Comparison of ENCODE assay signal across 8 cellular contexts in genomic region chr17:29124135-29124930, GRCh38. TPM values are rescaled to one million over a fixed set of nuclear protein-coding genes. Genes with fewer than 3 reads are reported as not detected.
DNase-seq lines count a peak whose midpoint lies in the region; ATAC-seq and TF ChIP-seq lines count a peak whose summit lies in the region.

No MANE protein-coding gene starts in this region.

- peak; percentile 22 for DNase-seq in DMS53 treated with DMSO at 0.1 percent for 48 hours (lab: John Stamatoyannopoulos, UW; ENCODE audit: unreplicated experiment)
- DNase-seq in HEK293T (ENCODE audit: extremely low spot score) = peak; percentile 62
- peak; percentile 52 for DNase-seq in NCI-H2227 treated with DMSO at 0.1 percent for 48 hours (lab: John Stamatoyannopoulos, UW)
- no peak for DNase-seq in activated B cell treated with CpG ODN at 0.5 μM for 24 hours
- peak; percentile 86 for DNase-seq in fibroblast of pulmonary artery (ENCODE audit: low read depth)
- DNase-seq in neural crest cell (ENCODE audit: low read depth, low spot score) = peak; percentile 39

- ATAC-seq in activated B cell treated with CpG ODN at 0.5 μM for 24 hours (ENCODE audit: low read depth) (peak; percentile 90), GM21367 (IDR thresholded peaks at IDR 0.05; ENCODE audit: unreplicated experiment) (no peak), GM21737 (IDR thresholded peaks at IDR 0.05; ENCODE audit: unreplicated experiment) (no peak)

- H3K4me3 Mint-ChIP-seq in activated B cell treated with CpG ODN at 0.5 μM for 24 hours (no peak overlapping the region), neural crest cell (no peak overlapping the region)

- no peak overlapping the region for H3K4me3 ChIP-seq in fibroblast of pulmonary artery (replicated peaks; ENCODE audit: low read depth, low read length)

- H3K27ac Mint-ChIP-seq in activated B cell treated with CpG ODN at 0.5 μM for 24 hours (no peak overlapping the region), neural crest cell (ENCODE audit: unreplicated experiment) (no peak overlapping the region)

- TF ChIP-seq CTCF in activated B cell treated with CpG ODN at 0.5 μM for 24 hours (IDR thresholded peaks at IDR 0.05) (no peak), fibroblast of pulmonary artery (IDR thresholded peaks at IDR 0.05; ENCODE audit: low read length, missing control alignments) (peak; percentile 83), neural crest cell (conservative IDR thresholded peaks at IDR 0.05) (peak; percentile 75)

- POLR2A ChIA-PET in HEK293T (lab: Yijun Ruan, JAX) = interaction anchor here (0.6 to 3.3 kb wide), 9 partner anchors 8 to 94 kb away, joined by 3 to 10 read pairs (median 4); no protein-coding TSS in a partner anchor
- POLR2A ChIA-PET in activated B cell treated with CpG ODN at 0.5 μM for 24 hours (lab: Charles Lee) = interaction anchor here (0.5 to 2.0 kb wide), 7 partner anchors 16 to 383 kb away, joined by 3 to 11 read pairs (median 4); partner anchors contain the start of genes MYO18A and NUFIP2

- H3K4me1 Mint-ChIP-seq in activated B cell treated with CpG ODN at 0.5 μM for 24 hours (no peaks in the 10 kb centered on the region), neural crest cell (no peaks in the 10 kb centered on the region)

- intact Hi-C loops in activated B cell treated with CpG ODN at 0.5 μM for 24 hours (cut with micrococcal nuclease) = loop anchor here (1.0 kb wide), 4 partner anchors 16 to 95 kb away; partner anchors contain the start of gene MYO18A

- CTCF ChIA-PET in HEK293T (lab: Yijun Ruan, JAX) = interaction anchor here (0.6 to 2.1 kb wide), 25 partner anchors 8 to 361 kb away, joined by 3 to 20 read pairs (median 5); partner anchors contain the start of gene MYO18A
- CTCF ChIA-PET in activated B cell treated with CpG ODN at 0.5 μM for 24 hours (lab: Charles Lee) = interaction anchor here (0.6 to 3.4 kb wide), 26 partner anchors 9 to 486 kb away, joined by 3 to 61 read pairs (median 4); partner anchors contain the start of genes MYO18A, SDF2 and SUPT6H

- H3K27me3 Mint-ChIP-seq in activated B cell treated with CpG ODN at 0.5 μM for 24 hours (no peaks in the 10 kb centered on the region), neural crest cell (ENCODE audit: low read depth) (no peaks in the 10 kb centered on the region)

- H3K9me3 Mint-ChIP-seq in activated B cell treated with CpG ODN at 0.5 μM for 24 hours = no peaks in the 10 kb centered on the region
- no peaks in the 10 kb centered on the region for H3K9me3 Mint-ChIP-seq in neural crest cell

- H3K36me3 Mint-ChIP-seq in activated B cell treated with CpG ODN at 0.5 μM for 24 hours (ENCODE audit: low read depth) (peaks cover 33% of the 10 kb centered on the region), neural crest cell (ENCODE audit: low read depth) (no peaks in the 10 kb centered on the region)

TF ChIP-seq in HEK293T, 16 proteins besides CTCF, POLR2A, EP300 and RAD21:
- no peak for TF ChIP-seq LEF1 (IDR thresholded peaks at IDR 0.05; ENCODE audit: borderline replicate concordance)

RNA-seq across cellular contexts. Expression of gene MYO18A, which starts 55.9 kb away (rescaled TPM):
- 67.8 and 79.8 TPM in 2 replicates for total RNA-seq in activated B cell treated with CpG ODN at 0.5 μM for 24 hours
- total RNA-seq in neural crest cell = 43.1 and 48.2 TPM in 2 replicates
